ENCODE assay signal across 1 cellular context in genomic region chr6:110815260-110816109, GRCh38.
A peak's percentile ranks its signal among the peaks of the same experiment; 100 is the strongest.
TF ChIP-seq lines count a peak whose summit lies in the region.

TSS of gene CDK19 (minus strand) at chr6:110815469. CDS start at chr6:110815136, 333 bp downstream.

TF ChIP-seq in HEK293, 187 proteins besides CTCF, POLR2A, EP300 and RAD21 (continued from another document and continues in another):
- TF ChIP-seq ZNF175 (tag by site-specific recombination; IDR thresholded peaks at IDR 0.05) = no peak
- TF ChIP-seq ZNF544 (tag by site-specific recombination; IDR thresholded peaks at IDR 0.05) = no peak
- no peak for TF ChIP-seq YY1 (tag by site-specific recombination; IDR thresholded peaks at IDR 0.05)
- TF ChIP-seq RBAK (tag by site-specific recombination; IDR thresholded peaks at IDR 0.05) = no peak
- no peak for TF ChIP-seq ZNF155 (tag by site-specific recombination; IDR thresholded peaks at IDR 0.05)
- no peak for TF ChIP-seq ZNF140 (tag by site-specific recombination; IDR thresholded peaks at IDR 0.05)
- TF ChIP-seq ZNF488 (tag by site-specific recombination; IDR thresholded peaks at IDR 0.05) = no peak
- TF ChIP-seq HIC1 (tag by site-specific recombination; IDR thresholded peaks at IDR 0.05) = no peak
- TF ChIP-seq ZNF585B (tag by site-specific recombination; IDR thresholded peaks at IDR 0.05) = no peak
- no peak for TF ChIP-seq MYNN (tag by site-specific recombination; IDR thresholded peaks at IDR 0.05; ENCODE audit: borderline replicate concordance)
- peak; percentile 89 for TF ChIP-seq ZNF692 (tag by site-specific recombination; IDR thresholded peaks at IDR 0.05)
- peak; percentile 83 for TF ChIP-seq ZNF639 (tag by site-specific recombination; IDR thresholded peaks at IDR 0.05)
- TF ChIP-seq GFI1B (tag by site-specific recombination; IDR thresholded peaks at IDR 0.05) = no peak
- no peak for TF ChIP-seq ZBTB6 (tag by site-specific recombination; IDR thresholded peaks at IDR 0.05)
- no peak for TF ChIP-seq ZNF239 (tag by site-specific recombination; IDR thresholded peaks at IDR 0.05)
- peak; percentile 82 for TF ChIP-seq ZBTB10 (tag by site-specific recombination; IDR thresholded peaks at IDR 0.05)
- TF ChIP-seq ZFP41 (tag by site-specific recombination; IDR thresholded peaks at IDR 0.05; ENCODE audit: borderline replicate concordance) = no peak
- TF ChIP-seq ZNF768 (tag by site-specific recombination; IDR thresholded peaks at IDR 0.05) = no peak
- TF ChIP-seq ZBTB44 (tag by site-specific recombination; IDR thresholded peaks at IDR 0.05) = no peak
- TF ChIP-seq ZNF513 (tag by site-specific recombination; IDR thresholded peaks at IDR 0.05) = peak; percentile 82
- TF ChIP-seq ZNF558 (tag by site-specific recombination; IDR thresholded peaks at IDR 0.05) = peak; percentile 51; the same call in 1 of the 2 replicates
- TF ChIP-seq KLF10 (tag by site-specific recombination; IDR thresholded peaks at IDR 0.05) = peak; percentile 81
- no peak for TF ChIP-seq ZBTB48 (tag by site-specific recombination; IDR thresholded peaks at IDR 0.05)
- no peak for TF ChIP-seq PRDM2 (tag by site-specific recombination; IDR thresholded peaks at IDR 0.05; ENCODE audit: borderline replicate concordance)
- TF ChIP-seq IKZF3 (tag by site-specific recombination; IDR thresholded peaks at IDR 0.05) = 0 out of 2 replicates have a peak, but pooled peaks have one; percentile 22
- TF ChIP-seq SALL2 (tag by site-specific recombination; IDR thresholded peaks at IDR 0.05; ENCODE audit: borderline replicate concordance) = no peak
- TF ChIP-seq ZNF146 (tag by site-specific recombination; IDR thresholded peaks at IDR 0.05) = no peak
- TF ChIP-seq ELK4 (IDR thresholded peaks at IDR 0.05; ENCODE audit: borderline replicate concordance, low read depth, low read length) = no peak
- TF ChIP-seq ZNF362 (tag by site-specific recombination; IDR thresholded peaks at IDR 0.05) = peak; percentile 98
- TF ChIP-seq ZNF792 (tag by site-specific recombination; IDR thresholded peaks at IDR 0.05) = no peak
- TF ChIP-seq ZNF561 (tag by site-specific recombination; IDR thresholded peaks at IDR 0.05; ENCODE audit: borderline replicate concordance) = no peak
- TF ChIP-seq ZNF24 (tag by site-specific recombination; IDR thresholded peaks at IDR 0.05) = 0 out of 2 replicates have a peak, but pooled peaks have one; percentile 59
